In genomic region chr16:88437367-88437964, GRCh38 we compare ENCODE assay signal across 9 cellular contexts. TPM values are rescaled to one million over a fixed set of nuclear protein-coding genes. Genes with fewer than 3 reads are reported as not detected.
A peak's percentile ranks its signal among the peaks of the same experiment; 100 is the strongest.
DNase-seq lines count a peak whose midpoint lies in the region; ATAC-seq and TF ChIP-seq lines count a peak whose summit lies in the region.
"Had no signal": no experiment of that assay in that cellular context is flagged by ENCODE, and none has a peak within 500 bp of the region (broad histone marks: within the 10 kb centered on the region; RNA-seq: fewer than 3 reads in every experiment).

No MANE protein-coding gene starts in this region.

- H3K36me3 ChIP-seq in hepatocyte (replicated peaks; ENCODE audit: insufficient read depth, low read depth): no peaks in the 10 kb centered on the region

- H2BK120ac ChIP-seq in H9 (ENCODE audit: low read depth, low read length, poor library complexity, severe bottlenecking): no peak overlapping the region

- H3K56ac ChIP-seq in H9 (ENCODE audit: insufficient read length, low read depth, low read length): no peak overlapping the region

- no peak overlapping the region for H3K4ac ChIP-seq in H9 (ENCODE audit: low read depth, low read length)

- no peak overlapping the region for H3K4me3 Mint-ChIP-seq in H9
- H3K4me3 Mint-ChIP-seq in activated naive CD8-positive, alpha-beta T cell treated with anti-CD3 and anti-CD28 coated beads, Interleukin-2, amount 10 ng/mL, durations not matched to agents 7 days and 5 days: no peak overlapping the region

- peaks cover 4% of the 10 kb centered on the region for H3K27me3 Mint-ChIP-seq in H9 (ENCODE audit: low read depth)
- no peaks in the 10 kb centered on the region for H3K27me3 Mint-ChIP-seq in activated naive CD8-positive, alpha-beta T cell treated with anti-CD3 and anti-CD28 coated beads, Interleukin-2, amount 10 ng/mL, durations not matched to agents 7 days and 5 days

- H3K9ac ChIP-seq in H9 (ENCODE audit: extremely low read depth, insufficient read length, low read length): no peak overlapping the region

- no peak overlapping the region; the same call in 1 of the 2 replicates for H3K14ac ChIP-seq in H9 (ENCODE audit: insufficient read depth, low read length)

- peaks cover 0 to 3% of the 10 kb centered on the region in 2 experiments; a peak in 1 of 4 replicates for H3K4me1 Mint-ChIP-seq in H9
- H3K4me1 Mint-ChIP-seq in activated naive CD8-positive, alpha-beta T cell treated with anti-CD3 and anti-CD28 coated beads, Interleukin-2, amount 10 ng/mL, durations not matched to agents 7 days and 5 days: no peaks in the 10 kb centered on the region

- no peak overlapping the region for H4K5ac ChIP-seq in H9 (ENCODE audit: insufficient read length, low read depth, low read length)

- H2BK15ac ChIP-seq in H9 (ENCODE audit: low read depth, low read length): no peak overlapping the region

- no peak overlapping the region for H4K8ac ChIP-seq in H9 (replicated peaks; ENCODE audit: insufficient read length, low read depth, low read length)

- H3K23ac ChIP-seq in H9 (ENCODE audit: insufficient read length, low read depth, low read length): no peak overlapping the region

- no peaks in the 10 kb centered on the region for H3K79me1 ChIP-seq in H9 (ENCODE audit: insufficient read depth, low read depth, low read length, poor library complexity, severe bottlenecking)

- H3K18ac ChIP-seq in H9 (ENCODE audit: insufficient read length, low read depth, low read length): no peak overlapping the region

- DNase-seq in AG08395 (ENCODE audit: low spot score) (peak; percentile 58), H9 (peak; percentile 88), SW480 (ENCODE audit: low spot score) (peak; percentile 42), hepatocyte (ENCODE audit: low spot score) (peak; percentile 79)
- DNase-seq in activated naive CD8-positive, alpha-beta T cell treated with anti-CD3 and anti-CD28 coated beads, Interleukin-2, amount 10 ng/mL, durations not matched to agents 7 days and 5 days: peak; percentile 83
- peak; percentile 70 to 74 for DNase-seq in stimulated activated CD4-positive, alpha-beta T cell treated with anti-CD3 and anti-CD28 coated beads, Interleukin-2, amount 100 ng/mL, for 48 hours

- H3K9me2 ChIP-seq in hepatocyte (replicated peaks; ENCODE audit: insufficient read depth): no peaks in the 10 kb centered on the region

- H3K4me2 ChIP-seq in H9 (ENCODE audit: insufficient read depth, insufficient read length, low read length) (no peak overlapping the region), hepatocyte (peak overlapping the region; percentile 59)

- H3K27me3 ChIP-seq in H9 (ENCODE audit: insufficient read depth, low read length) (no peaks in the 10 kb centered on the region), hepatocyte (no peaks in the 10 kb centered on the region)

- no peaks in the 10 kb centered on the region for H3K36me3 Mint-ChIP-seq in H9 (ENCODE audit: insufficient read depth in 1 of 3, low read depth in 3 of 3)
- no peaks in the 10 kb centered on the region for H3K36me3 Mint-ChIP-seq in activated naive CD8-positive, alpha-beta T cell treated with anti-CD3 and anti-CD28 coated beads, Interleukin-2, amount 10 ng/mL, durations not matched to agents 7 days and 5 days

- H3K4me1 ChIP-seq in H9 (ENCODE audit: insufficient read depth, low read length) (no peaks in the 10 kb centered on the region), hepatocyte (ENCODE audit: insufficient read depth) (no peaks in the 10 kb centered on the region)

- no peak overlapping the region for H3T11ph ChIP-seq in H9 (ENCODE audit: low read length)

- ATAC-seq in activated naive CD8-positive, alpha-beta T cell treated with anti-CD3 and anti-CD28 coated beads, Interleukin-2, amount 10 ng/mL, durations not matched to agents 7 days and 5 days (ENCODE audit: low read depth): peak; percentile 51
- ATAC-seq in HG02642 (IDR thresholded peaks at IDR 0.05; ENCODE audit: poor library complexity, unreplicated experiment) (no peak), GM21367 (IDR thresholded peaks at IDR 0.05; ENCODE audit: unreplicated experiment) (no peak)

- no peak overlapping the region for H2BK5ac ChIP-seq in H9 (ENCODE audit: insufficient read length, low read length)

- peak; percentile 95 for TF ChIP-seq CTCF in H9 (conservative IDR thresholded peaks at IDR 0.05)
- peak; percentile 97 for TF ChIP-seq CTCF in hepatocyte (IDR thresholded peaks at IDR 0.05; ENCODE audit: poor library complexity)

- H3K79me2 ChIP-seq in H9 (ENCODE audit: insufficient read depth, low read length) (no peaks in the 10 kb centered on the region), hepatocyte (no peaks in the 10 kb centered on the region)

- H3K27ac Mint-ChIP-seq in H9: no peak overlapping the region
- H3K27ac Mint-ChIP-seq in activated naive CD8-positive, alpha-beta T cell treated with anti-CD3 and anti-CD28 coated beads, Interleukin-2, amount 10 ng/mL, durations not matched to agents 7 days and 5 days: no peak overlapping the region

- WGBS in H9 (ENCODE audit: extremely low coverage, insufficient read length, low lambda C conversion rate): no CpG with 5 or more reads among the region's 55 CpGs
- 43% methylated on average over 45 of the region's 55 CpGs for WGBS in hepatocyte (ENCODE audit: low lambda C conversion rate, missing lambda C conversion rate)

- POLR2A ChIA-PET in activated naive CD8-positive, alpha-beta T cell treated with anti-CD3 and anti-CD28 coated beads, Interleukin-2, amount 10 ng/mL, durations not matched to agents 7 days and 5 days (lab: Charles Lee): no interaction called here

- H2BK12ac ChIP-seq in H9 (ENCODE audit: insufficient read length, low read depth, low read length): no peak overlapping the region

- H3K27ac ChIP-seq in H9 (ENCODE audit: insufficient read length, low read depth, low read length): no peak overlapping the region
- no peak overlapping the region for H3K27ac ChIP-seq in hepatocyte
- H3K27ac ChIP-seq: epithelial cell of prostate had no signal

- H2AFZ ChIP-seq in H9 (ENCODE audit: low read length): no peak overlapping the region
- no peak overlapping the region for H2AFZ ChIP-seq in hepatocyte

- no peak overlapping the region for H3K4me3 ChIP-seq in hepatocyte

- H4K91ac ChIP-seq in H9 (ENCODE audit: insufficient read length, low read depth, low read length): no peak overlapping the region

- H4K20me1 ChIP-seq in H9 (ENCODE audit: control insufficient read depth, insufficient read depth, insufficient read length): no peaks in the 10 kb centered on the region
- no peaks in the 10 kb centered on the region for H4K20me1 ChIP-seq in hepatocyte (ENCODE audit: insufficient read depth, poor library complexity, severe bottlenecking)

- no peak overlapping the region for H2BK20ac ChIP-seq in H9 (ENCODE audit: low read depth, low read length, poor library complexity, severe bottlenecking)

- H3K9me3 ChIP-seq in H9 (ENCODE audit: control insufficient read depth, low read depth, low read length) (no peaks in the 10 kb centered on the region), hepatocyte (ENCODE audit: low read depth) (no peaks in the 10 kb centered on the region)

- no peaks in the 10 kb centered on the region for H3K9me3 Mint-ChIP-seq in H9
- H3K9me3 Mint-ChIP-seq in activated naive CD8-positive, alpha-beta T cell treated with anti-CD3 and anti-CD28 coated beads, Interleukin-2, amount 10 ng/mL, durations not matched to agents 7 days and 5 days: no peaks in the 10 kb centered on the region

- H2AK5ac ChIP-seq in H9 (ENCODE audit: insufficient read length, low read length): no peak overlapping the region

- no peaks in the 10 kb centered on the region for H3K23me2 ChIP-seq in H9 (ENCODE audit: insufficient read length, low read depth, low read length, poor library complexity, severe bottlenecking)

RNA-seq across cellular contexts. Expression of gene ZFPM1, which starts 15.6 kb away (rescaled TPM):
- total RNA-seq in H9 (2021) (3.6 and 4.7 TPM in 2 replicates), hepatocyte (3.1 and 4.1 TPM in 2 replicates)
- 10 to 100 TPM; 19.0 to 19.2 TPM for total RNA-seq in activated naive CD8-positive, alpha-beta T cell treated with anti-CD3 and anti-CD28 coated beads, Interleukin-2, amount 10 ng/mL, durations not matched to agents 7 days and 5 days
- polyA plus RNA-seq in hepatocyte: 8.3 and 11.9 TPM in 2 replicates

RNA-seq across cellular contexts. Expression of gene ZNF469, which starts 54.7 kb away (rescaled TPM):
- total RNA-seq in H9 (2021): 4.4 TPM in 2 replicates
- total RNA-seq in activated naive CD8-positive, alpha-beta T cell treated with anti-CD3 and anti-CD28 coated beads, Interleukin-2, amount 10 ng/mL, durations not matched to agents 7 days and 5 days: 1 to 10 TPM; 1.1 to 1.2 TPM
- 0.72 and 1.0 TPM in 2 replicates for total RNA-seq in hepatocyte
- 0.94 and 1.3 TPM in 2 replicates for polyA plus RNA-seq in hepatocyte
